10 cellular contexts compared by ENCODE assay signal in genomic region chr21:39153373-39153772, GRCh38. TPM values are rescaled to one million over a fixed set of nuclear protein-coding genes. Genes with fewer than 3 reads are reported as not detected.
A peak's percentile ranks its signal among the peaks of the same experiment; 100 is the strongest.
DNase-seq lines count a peak whose midpoint lies in the region; ATAC-seq and TF ChIP-seq lines count a peak whose summit lies in the region.
"Had no signal": no experiment of that assay in that cellular context is flagged by ENCODE, and none has a peak within 500 bp of the region (broad histone marks: within the 10 kb centered on the region; RNA-seq: fewer than 3 reads in every experiment).

No MANE protein-coding gene starts in this region.

- no peaks in the 10 kb centered on the region for H3K27me3 ChIP-seq in body of pancreas

- TF ChIP-seq POLR2A in body of pancreas (IDR thresholded peaks at IDR 0.05), result no peak

- H3K36me3 ChIP-seq in body of pancreas (replicated peaks in 1 of 2; ENCODE audit: insufficient read depth in 1 of 2, low read depth in 2 of 2), result no peaks in the 10 kb centered on the region

- DNase-seq in Right ventricle myocardium superior, result no peak
- no peak for DNase-seq in cardiac septum (ENCODE audit: low spot score)
- DNase-seq in RKO (ENCODE audit: low spot score), result peak; percentile 20
- peak; percentile 24 for DNase-seq in fibroblast of villous mesenchyme (ENCODE audit: low read depth)
- DNase-seq in activated CD8-positive, alpha-beta memory T cell treated with anti-CD3 and anti-CD28 coated beads, Interleukin-2, amount 50 U/mL, for 48 hours, result no peak
- no peak for DNase-seq in body of pancreas
- DNase-seq: COR-L47, left colon had no signal

- ATAC-seq in Right ventricle myocardium superior (ENCODE audit: poor library complexity) (peak; percentile 53), GM18861 (IDR thresholded peaks at IDR 0.05; ENCODE audit: unreplicated experiment) (no peak), GM18858 (IDR thresholded peaks at IDR 0.05; ENCODE audit: unreplicated experiment) (no peak), body of pancreas (no peak)
- ATAC-seq: left colon had no signal

- WGBS in body of pancreas, 2 donors, result 78 to 92% methylated on average over 2 of the region's 2 CpGs

- no peaks in the 10 kb centered on the region for H3K9me3 ChIP-seq in body of pancreas

- intact Hi-C loops in Right ventricle myocardium superior (cut with DNase I), result no loop called here
- intact Hi-C loops in cardiac septum (cut with DNase I), result no loop called here
- intact Hi-C loops in body of pancreas (cut with DNase I), result no loop called here

- H3K4me1 ChIP-seq in body of pancreas, result no peaks in the 10 kb centered on the region

- H3K4me3 ChIP-seq in fibroblast of villous mesenchyme (ENCODE audit: low read depth, low read length) (no peak overlapping the region), body of pancreas (no peak overlapping the region)

- TF ChIP-seq CTCF in fibroblast of villous mesenchyme (IDR thresholded peaks at IDR 0.05; ENCODE audit: insufficient read depth, low read depth, low read length) (peak; percentile 70), body of pancreas (IDR thresholded peaks at IDR 0.05) (peak in 3 of 7 experiments; percentile 2 to 30 (median 9))

- no peak overlapping the region for H3K27ac ChIP-seq in body of pancreas

RNA-seq across cellular contexts. Expression of gene PSMG1, which starts 29.9 kb away (rescaled TPM):
- 17.4 TPM for total RNA-seq in Right ventricle myocardium superior
- total RNA-seq in cardiac septum, result 27.7 TPM
- 70.0 and 71.5 TPM in 2 replicates for total RNA-seq in fibroblast of villous mesenchyme
- 10 to 100 TPM; 16.6 to 19.4 TPM for total RNA-seq in body of pancreas

Comparison
In these comparisons a context has a peak if more than half of its experiments do, and no peak if none do; other contexts are left out.
1. DNase-seq: peak in RKO (single experiment) and fibroblast of villous mesenchyme (single experiment); none in Right ventricle myocardium superior (single experiment), cardiac septum (single experiment), activated CD8-positive, alpha-beta memory T cell treated with anti-CD3 and anti-CD28 coated beads, Interleukin-2, amount 50 U/mL, for 48 hours (single experiment) and body of pancreas (0 of 4).